In the genomic region with DNA sequence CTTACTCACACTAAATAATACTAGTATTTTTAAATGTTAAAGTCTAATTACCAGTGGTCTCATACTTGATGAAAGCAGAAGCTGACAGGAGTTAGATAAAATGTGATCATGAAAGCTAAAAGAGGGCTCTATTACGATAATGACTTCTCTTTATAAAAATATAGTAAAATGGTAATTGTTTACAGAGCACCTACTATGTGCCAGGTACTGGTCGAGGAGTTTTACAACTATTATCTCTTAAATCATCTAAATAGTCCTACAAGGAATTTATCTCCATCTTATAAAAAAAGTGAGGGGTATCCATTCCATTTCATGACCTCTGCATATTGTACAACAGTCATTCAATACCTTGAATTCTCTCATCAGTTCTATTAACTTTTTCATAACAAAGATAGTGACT, we compare ENCODE assay signal across 12 cellular contexts. TPM values are rescaled to one million over a fixed set of nuclear protein-coding genes. Genes with fewer than 3 reads are reported as not detected.
"Had no signal": no experiment of that assay in that cellular context is flagged by ENCODE, and none has a peak within 500 bp of the region (broad histone marks: within the 10 kb centered on the region; RNA-seq: fewer than 3 reads in every experiment).

No MANE protein-coding gene starts in this region.

- H3K4me3 ChIP-seq: dorsolateral prefrontal cortex, left lung, right atrium auricular region had no signal

- DNase-seq: activated naive CD4-positive, alpha-beta T cell treated with anti-CD3 and anti-CD28 coated beads, Interleukin-2, amount 50 U/mL, for 16 hours; activated T-cell treated with anti-CD3 and anti-CD28 coated beads, Interleukin-2, amount 50 U/mL, for 1 hour; dorsolateral prefrontal cortex; hypothalamus; kidney; left lung; natural killer cell; WERI-Rb-1 had no signal

- ATAC-seq: natural killer cell had no signal

- H3K27me3 ChIP-seq: dorsolateral prefrontal cortex, left lung, right atrium auricular region had no signal

- H3K27ac ChIP-seq: dorsolateral prefrontal cortex, left lung, right atrium auricular region, WERI-Rb-1 had no signal

- H3K4me1 ChIP-seq: right atrium auricular region had no signal

- H3K36me3 ChIP-seq: left lung, right atrium auricular region, WERI-Rb-1 had no signal

- H3K9me3 ChIP-seq: right atrium auricular region had no signal

- FAIRE-seq: kidney had no signal

RNA-seq across cellular contexts. Expression of gene VIT, which starts 46.1 kb away (rescaled TPM):
- total RNA-seq: activated CD4-positive, alpha-beta memory T cell treated with anti-CD3 and anti-CD28 coated beads for 36 hours; activated CD8-positive, alpha-beta memory T cell treated with anti-CD3 and anti-CD28 coated beads, Interleukin-2, amount 10 ng/mL, durations not matched to agents 7 days and 5 days; glomerular endothelial cell; kidney had no signal
